Comparison of ENCODE assay signal across 1 cellular context in the genomic region with DNA sequence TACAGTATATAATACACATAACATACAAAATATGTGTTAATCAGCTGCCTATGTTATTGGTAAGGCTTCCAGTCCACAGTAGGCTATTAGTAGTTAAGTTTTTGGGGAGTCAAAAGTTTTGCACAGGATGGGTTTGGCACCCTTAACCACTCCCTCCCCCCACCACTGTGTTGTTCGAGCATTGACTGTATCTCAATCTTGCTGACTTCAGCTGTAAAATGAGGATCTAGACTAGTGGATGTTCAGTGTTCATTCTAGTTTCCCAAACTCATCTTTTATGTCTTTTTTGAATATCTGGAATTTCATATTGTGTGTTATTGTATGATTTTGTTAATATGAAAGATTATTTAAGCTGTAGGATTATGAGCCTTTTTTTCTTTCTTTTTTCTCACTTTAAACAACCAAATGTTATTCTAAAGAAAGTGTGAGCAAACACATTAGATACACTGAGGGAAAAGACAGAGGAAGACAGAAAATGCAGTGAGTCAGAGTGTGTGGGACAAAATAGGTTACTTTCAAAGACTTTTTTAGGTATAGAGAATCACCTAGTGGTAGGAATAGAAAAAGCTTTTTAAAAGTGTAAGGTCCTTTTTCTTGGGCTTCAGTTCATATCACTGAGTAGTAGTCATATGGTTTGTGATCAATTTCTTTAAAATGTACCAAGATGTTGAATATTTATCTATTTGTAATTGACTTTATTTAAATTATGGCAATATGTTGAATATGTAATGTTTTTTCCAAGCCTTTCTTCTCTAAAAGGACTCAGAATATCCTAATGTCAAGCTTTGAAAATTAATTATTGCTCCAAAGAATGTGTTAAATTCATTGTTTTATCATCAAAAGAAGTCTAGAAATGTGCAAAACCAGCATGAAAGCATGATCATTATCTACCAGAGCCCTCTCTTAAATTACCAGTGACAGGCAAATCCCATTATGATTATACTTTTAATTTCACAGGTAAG.
TF ChIP-seq lines count a peak whose summit lies in the region.

No MANE protein-coding gene starts in this region.

TF ChIP-seq in HEK293, 187 proteins besides CTCF, POLR2A, EP300 and RAD21 (continued from another document):
- no peak for TF ChIP-seq ZSCAN5A (tag by site-specific recombination; IDR thresholded peaks at IDR 0.05)
- TF ChIP-seq ZNF664 (tag by site-specific recombination; IDR thresholded peaks at IDR 0.05), result no peak
- peak; percentile 20; the same call in 1 of the 2 replicates for TF ChIP-seq ZNF629 (tag by site-specific recombination; IDR thresholded peaks at IDR 0.05)
- no peak for TF ChIP-seq SCRT1 (tag by site-specific recombination; IDR thresholded peaks at IDR 0.05; ENCODE audit: borderline replicate concordance)
- no peak for TF ChIP-seq ZNF610 (tag by site-specific recombination; IDR thresholded peaks at IDR 0.05; ENCODE audit: borderline replicate concordance)
- TF ChIP-seq ZNF555 (tag by site-specific recombination; conservative IDR thresholded peaks at IDR 0.05), result no peak
- TF ChIP-seq, protein P1, sequence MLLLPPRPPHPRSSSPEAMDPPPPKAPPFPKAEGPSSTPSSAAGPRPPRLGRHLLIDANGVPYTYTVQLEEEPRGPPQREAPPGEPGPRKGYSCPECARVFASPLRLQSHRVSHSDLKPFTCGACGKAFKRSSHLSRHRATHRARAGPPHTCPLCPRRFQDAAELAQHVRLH (tag by site-specific recombination; IDR thresholded peaks at IDR 0.05), result no peak
- TF ChIP-seq ZNF549 (tag by site-specific recombination; IDR thresholded peaks at IDR 0.05), result no peak
- no peak for TF ChIP-seq HOXA7 (CRISPR knock-in tag; IDR thresholded peaks at IDR 0.05; ENCODE audit: borderline replicate concordance)
- TF ChIP-seq FEZF1 (tag by site-specific recombination; IDR thresholded peaks at IDR 0.05), result 0 out of 2 replicates have a peak, but pooled peaks have one; percentile 21
- TF ChIP-seq SP3 (tag by site-specific recombination; IDR thresholded peaks at IDR 0.05), result no peak
- no peak for TF ChIP-seq ZBTB48 (tag by site-specific recombination; IDR thresholded peaks at IDR 0.05)
- no peak for TF ChIP-seq ZEB2 (tag by site-specific recombination; IDR thresholded peaks at IDR 0.05)
- TF ChIP-seq, protein P2, sequence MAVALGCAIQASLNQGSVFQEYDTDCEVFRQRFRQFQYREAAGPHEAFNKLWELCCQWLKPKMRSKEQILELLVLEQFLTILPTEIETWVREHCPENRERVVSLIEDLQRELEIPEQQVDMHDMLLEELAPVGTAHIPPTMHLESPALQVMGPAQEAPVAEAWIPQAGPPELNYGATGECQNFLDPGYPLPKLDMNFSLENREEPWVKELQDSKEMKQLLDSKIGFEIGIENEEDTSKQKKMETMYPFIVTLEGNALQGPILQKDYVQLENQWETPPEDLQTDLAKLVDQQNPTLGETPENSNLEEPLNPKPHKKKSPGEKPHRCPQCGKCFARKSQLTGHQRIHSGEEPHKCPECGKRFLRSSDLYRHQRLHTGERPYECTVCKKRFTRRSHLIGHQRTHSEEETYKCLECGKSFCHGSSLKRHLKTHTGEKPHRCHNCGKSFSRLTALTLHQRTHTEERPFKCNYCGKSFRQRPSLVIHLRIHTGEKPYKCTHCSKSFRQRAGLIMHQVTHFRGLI (tag by site-specific recombination; IDR thresholded peaks at IDR 0.05), result no peak
- TF ChIP-seq, protein P3, sequence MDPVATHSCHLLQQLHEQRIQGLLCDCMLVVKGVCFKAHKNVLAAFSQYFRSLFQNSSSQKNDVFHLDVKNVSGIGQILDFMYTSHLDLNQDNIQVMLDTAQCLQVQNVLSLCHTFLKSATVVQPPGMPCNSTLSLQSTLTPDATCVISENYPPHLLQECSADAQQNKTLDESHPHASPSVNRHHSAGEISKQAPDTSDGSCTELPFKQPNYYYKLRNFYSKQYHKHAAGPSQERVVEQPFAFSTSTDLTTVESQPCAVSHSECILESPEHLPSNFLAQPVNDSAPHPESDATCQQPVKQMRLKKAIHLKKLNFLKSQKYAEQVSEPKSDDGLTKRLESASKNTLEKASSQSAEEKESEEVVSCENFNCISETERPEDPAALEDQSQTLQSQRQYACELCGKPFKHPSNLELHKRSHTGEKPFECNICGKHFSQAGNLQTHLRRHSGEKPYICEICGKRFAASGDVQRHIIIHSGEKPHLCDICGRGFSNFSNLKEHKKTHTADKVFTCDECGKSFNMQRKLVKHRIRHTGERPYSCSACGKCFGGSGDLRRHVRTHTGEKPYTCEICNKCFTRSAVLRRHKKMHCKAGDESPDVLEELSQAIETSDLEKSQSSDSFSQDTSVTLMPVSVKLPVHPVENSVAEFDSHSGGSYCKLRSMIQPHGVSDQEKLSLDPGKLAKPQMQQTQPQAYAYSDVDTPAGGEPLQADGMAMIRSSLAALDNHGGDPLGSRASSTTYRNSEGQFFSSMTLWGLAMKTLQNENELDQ (tag by site-specific recombination; IDR thresholded peaks at IDR 0.05; ENCODE audit: low read depth), result no peak
- TF ChIP-seq SETDB1 (IDR thresholded peaks at IDR 0.05; ENCODE audit: insufficient read length, low read length), result no peak
- no peak for TF ChIP-seq ZNF248 (tag by site-specific recombination; IDR thresholded peaks at IDR 0.05)
- no peak for TF ChIP-seq ZNF266 (tag by site-specific recombination; IDR thresholded peaks at IDR 0.05; ENCODE audit: low read depth)
- TF ChIP-seq ZNF121 (tag by site-specific recombination; IDR thresholded peaks at IDR 0.05), result no peak
- peak; percentile 42; the same call in 1 of the 2 replicates for TF ChIP-seq ZBTB17 (tag by site-specific recombination; IDR thresholded peaks at IDR 0.05)
- TF ChIP-seq ZNF416 (tag by site-specific recombination; IDR thresholded peaks at IDR 0.05), result no peak
